ENCODE assay signal across 31 cellular contexts in the genomic region with DNA sequence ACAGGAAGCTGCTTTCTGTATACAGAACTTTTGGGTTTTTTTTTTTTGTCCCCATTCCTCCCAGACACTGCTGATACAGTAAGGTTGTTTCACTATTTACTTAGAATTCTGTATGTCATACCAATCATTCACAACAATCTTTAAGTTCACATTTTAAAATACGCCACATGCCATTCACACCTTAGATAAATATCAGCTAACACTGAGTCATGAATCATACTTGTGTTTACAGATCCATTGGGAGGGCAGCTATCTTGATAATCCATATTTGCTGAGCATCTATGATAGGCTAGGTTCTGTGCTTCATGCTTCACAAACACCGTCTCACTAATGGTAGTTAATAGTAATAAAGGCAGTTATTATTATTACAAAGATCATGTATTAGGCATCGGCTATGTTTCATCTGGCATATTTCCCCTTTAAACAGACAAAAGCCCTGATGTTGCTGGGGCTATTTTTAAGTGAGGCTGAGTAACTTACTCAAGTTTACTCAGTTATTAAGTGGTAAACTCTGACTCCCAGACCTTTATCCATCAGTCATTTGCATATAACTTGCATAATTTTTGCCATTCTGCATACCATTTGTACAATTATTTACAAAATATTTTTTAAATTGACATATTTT.
DNase-seq lines count a peak whose midpoint lies in the region; ATAC-seq, FAIRE-seq and TF ChIP-seq lines count a peak whose summit lies in the region.
"Had no signal": no experiment of that assay in that cellular context is flagged by ENCODE, and none has a peak within 500 bp of the region (broad histone marks: within the 10 kb centered on the region; RNA-seq: fewer than 3 reads in every experiment).

No MANE protein-coding gene starts in this region.

- H2AFZ ChIP-seq in Karpas-422 (ENCODE audit: low read length): no peak overlapping the region

- intact Hi-C loops in Caco-2 (cut with micrococcal nuclease; ENCODE audit: unreplicated experiment): loop anchor here (1.0 kb wide), 8 partner anchors 15 to 241 kb away; no protein-coding TSS in a partner anchor
- intact Hi-C loops in Panc1 (cut with micrococcal nuclease; ENCODE audit: unreplicated experiment): no loop called here

- in situ Hi-C loops in Panc1 (cut with HindIII; ENCODE audit: low pct_unique_long_range_greater_than_20kb, low sequenced_read_pairs): no loop called here

- no peaks in the 10 kb centered on the region for H4K20me1 ChIP-seq in Karpas-422 (ENCODE audit: insufficient read depth, low read depth, low read length)

- H3K27me3 ChIP-seq in Caco-2 (replicated peaks; ENCODE audit: control insufficient read depth, insufficient read depth, low read length): no peaks in the 10 kb centered on the region
- H3K27me3 ChIP-seq in Panc1 (ENCODE audit: control insufficient read depth, insufficient read depth, low read length): no peaks in the 10 kb centered on the region
- H3K27me3 ChIP-seq in Karpas-422 (ENCODE audit: low read length): no peaks in the 10 kb centered on the region
- H3K27me3 ChIP-seq: adrenal gland, body of pancreas, gastrocnemius medialis, tibial artery had no signal

- no peaks in the 10 kb centered on the region for H3K27me3 Mint-ChIP-seq in Caco-2 (ENCODE audit: insufficient read depth, unreplicated experiment)
- H3K27me3 Mint-ChIP-seq: activated CD4-positive, alpha-beta memory T cell treated with anti-CD3 and anti-CD28 coated beads for 36 hours; CD4-positive, CD25-positive, alpha-beta regulatory T cell had no signal

- H3K27ac ChIP-seq in Panc1 (ENCODE audit: low read length): no peak overlapping the region
- no peak overlapping the region for H3K27ac ChIP-seq in Karpas-422 (ENCODE audit: low read length)
- H3K27ac ChIP-seq: adrenal gland, body of pancreas, gastrocnemius medialis, psoas muscle, tibial artery had no signal

- TF ChIP-seq CTCF in Caco-2 (IDR thresholded peaks at IDR 0.05; ENCODE audit: insufficient read depth in 1 of 2, low read depth in 1 of 2, low read length in 1 of 2, severe bottlenecking in 1 of 2, unreplicated experiment in 1 of 2) (no peak), Panc1 (IDR thresholded peaks at IDR 0.05) (no peak)

- peak overlapping the region; percentile 88 for H3K27ac Mint-ChIP-seq in Caco-2 (ENCODE audit: unreplicated experiment)
- H3K27ac Mint-ChIP-seq: activated CD4-positive, alpha-beta memory T cell treated with anti-CD3 and anti-CD28 coated beads for 36 hours; CD4-positive, CD25-positive, alpha-beta regulatory T cell; nephron had no signal

- H3K36me3 Mint-ChIP-seq in Caco-2 (ENCODE audit: insufficient read depth, unreplicated experiment): peaks cover 7% of the 10 kb centered on the region
- H3K36me3 Mint-ChIP-seq: activated CD4-positive, alpha-beta memory T cell treated with anti-CD3 and anti-CD28 coated beads for 36 hours; CD4-positive, CD25-positive, alpha-beta regulatory T cell had no signal

- ATAC-seq in Panc1 (peak; percentile 83), GM18858 (IDR thresholded peaks at IDR 0.05; ENCODE audit: unreplicated experiment) (no peak)
- ATAC-seq: body of pancreas, gastrocnemius medialis, psoas muscle, Right ventricle myocardium inferior had no signal

- no peaks in the 10 kb centered on the region for H3K79me2 ChIP-seq in Karpas-422 (ENCODE audit: low read length)

- no peak overlapping the region for H3K4me3 ChIP-seq in Caco-2 (ENCODE audit: low read depth, low read length)
- no peak overlapping the region for H3K4me3 ChIP-seq in Panc1 (ENCODE audit: low read depth in 2 of 2, low read length in 2 of 2)
- H3K4me3 ChIP-seq in Karpas-422 (ENCODE audit: low read length): no peak overlapping the region
- H3K4me3 ChIP-seq: adrenal gland, body of pancreas, gastrocnemius medialis, psoas muscle, tibial artery had no signal

- no peak overlapping the region for H3K4me2 ChIP-seq in Karpas-422 (ENCODE audit: low read depth, low read length, poor library complexity, severe bottlenecking)

- no peaks in the 10 kb centered on the region for H3K9me2 ChIP-seq in Karpas-422 (replicated peaks; ENCODE audit: insufficient read depth, low read length)

- H3K4me1 ChIP-seq in Caco-2 (peaks cover 32% of the 10 kb centered on the region), Panc1 (ENCODE audit: control insufficient read depth, insufficient read depth, low read length) (peaks cover 3% of the 10 kb centered on the region; the same call in 1 of the 2 replicates), Karpas-422 (ENCODE audit: low read length) (peaks cover 14% of the 10 kb centered on the region)
- H3K4me1 ChIP-seq: adrenal gland, body of pancreas, gastrocnemius medialis, psoas muscle, tibial artery had no signal

- H3K9ac ChIP-seq in Karpas-422 (ENCODE audit: low read length): no peak overlapping the region

- H3K9me3 Mint-ChIP-seq in Caco-2 (ENCODE audit: unreplicated experiment): no peaks in the 10 kb centered on the region
- H3K9me3 Mint-ChIP-seq: activated CD4-positive, alpha-beta memory T cell treated with anti-CD3 and anti-CD28 coated beads for 36 hours; CD4-positive, CD25-positive, alpha-beta regulatory T cell; nephron had no signal

- peak; percentile 40 to 73 for DNase-seq in Caco-2
- DNase-seq in HPDE6-E6E7 (ENCODE audit: extremely low spot score): peak; percentile 29
- peak; percentile 62 for DNase-seq in Panc1 (ENCODE audit: low read depth, low spot score)
- no peak for DNase-seq in amygdala (lab: John Stamatoyannopoulos, UW)
- no peak for DNase-seq in NCI-H82 (lab: John Stamatoyannopoulos, UW)
- no peak for DNase-seq in Karpas-422
- DNase-seq: activated CD4-positive, alpha-beta memory T cell treated with anti-CD3 and anti-CD28 coated beads for 36 hours; activated CD4-positive, CD25-positive, alpha-beta regulatory T cell treated with anti-CD3 and anti-CD28 coated beads, Interleukin-2, amount 50 U/mL, for 72 hours; activated naive CD4-positive, alpha-beta T cell treated with Interleukin-2 at 50 U/mL for 16 hours; adrenal gland; AML-193; body of pancreas; CD4-positive, CD25-positive, alpha-beta regulatory T cell; cerebellar nuclear complex; dermis blood vessel endothelial cell; gastrocnemius medialis; NCI-H1092 treated with DMSO at 0.1 percent for 48 hours; NCI-H2081; NCI-H2227 treated with DMSO at 0.1 percent for 48 hours; psoas muscle; stimulated activated CD4-positive, alpha-beta T cell treated with anti-CD3 and anti-CD28 coated beads, Interleukin-4, amount 100 ng/mL, for 24 hours; T-helper 2 cell; tibial artery had no signal

- H3K4me1 Mint-ChIP-seq in Caco-2 (ENCODE audit: low read depth, unreplicated experiment): peaks cover 17% of the 10 kb centered on the region
- H3K4me1 Mint-ChIP-seq: CD4-positive, CD25-positive, alpha-beta regulatory T cell had no signal

- CTCF ChIA-PET in Caco-2 (lab: Charles Lee): no interaction called here
- CTCF ChIA-PET in Panc1 (lab: Charles Lee): no interaction called here

- FAIRE-seq in islet of Langerhans (lab: Jason Lieb, UNC): peak; percentile 96
- FAIRE-seq: D721Med, endometrium, GM18507, H54 had no signal

- no peaks in the 10 kb centered on the region for H3K36me3 ChIP-seq in Caco-2 (ENCODE audit: control insufficient read depth, insufficient read depth, low read length)
- no peaks in the 10 kb centered on the region for H3K36me3 ChIP-seq in Panc1 (ENCODE audit: control insufficient read depth, insufficient read depth, low read length)
- H3K36me3 ChIP-seq in Karpas-422 (ENCODE audit: insufficient read depth, low read length): no peaks in the 10 kb centered on the region
- H3K36me3 ChIP-seq: adrenal gland, gastrocnemius medialis, tibial artery had no signal

- POLR2A ChIA-PET in Caco-2 (lab: Charles Lee) (interaction anchor here (0.6 to 0.8 kb wide), 4 partner anchors 14 to 1333 kb away, joined by 3 read pairs; no protein-coding TSS in a partner anchor), Panc1 (lab: Charles Lee) (no interaction called here)

- BruUV-seq in Caco-2 (replicated peaks; lab: Mats Ljungman, UMichigan) (no TSS peak), Panc1 (replicated peaks; lab: Mats Ljungman, UMichigan) (no TSS peak)

- peak overlapping the region; percentile 30 for H3K4me3 Mint-ChIP-seq in Caco-2 (ENCODE audit: unreplicated experiment)
- H3K4me3 Mint-ChIP-seq: activated CD4-positive, alpha-beta memory T cell treated with anti-CD3 and anti-CD28 coated beads for 36 hours; CD4-positive, CD25-positive, alpha-beta regulatory T cell; nephron had no signal

- H3K9me3 ChIP-seq in Caco-2: no peaks in the 10 kb centered on the region
- H3K9me3 ChIP-seq in Panc1 (ENCODE audit: control insufficient read depth, insufficient read depth, low read depth, low read length): no peaks in the 10 kb centered on the region
- no peaks in the 10 kb centered on the region for H3K9me3 ChIP-seq in Karpas-422 (ENCODE audit: low read length)
- H3K9me3 ChIP-seq: adrenal gland, body of pancreas, gastrocnemius medialis, psoas muscle, tibial artery had no signal

Comparison
In these comparisons a context has a peak if more than half of its experiments do, and no peak if none do; other contexts are left out.
1. DNase-seq: peak in Caco-2 (2 of 2), HPDE6-E6E7 (single experiment) and Panc1 (single experiment); none in amygdala (0 of 56), NCI-H82 (single experiment) and Karpas-422 (single experiment).